9 cellular contexts compared by ENCODE assay signal in genomic region chr10:93458821-93459257, GRCh38. TPM values are rescaled to one million over a fixed set of nuclear protein-coding genes. Genes with fewer than 3 reads are reported as not detected.
DNase-seq lines count a peak whose midpoint lies in the region; ATAC-seq and TF ChIP-seq lines count a peak whose summit lies in the region.
"Had no signal": no experiment of that assay in that cellular context is flagged by ENCODE, and none has a peak within 500 bp of the region (broad histone marks: within the 10 kb centered on the region; RNA-seq: fewer than 3 reads in every experiment).

No MANE protein-coding gene starts in this region.

- TF ChIP-seq RAD21 in liver (IDR thresholded peaks at IDR 0.05): no peak

- H3K36me3 ChIP-seq in liver (ENCODE audit: control insufficient read depth in 4 of 4, insufficient read depth in 3 of 4, low read depth in 1 of 4, low read length in 3 of 4): no peaks in the 10 kb centered on the region
- no peaks in the 10 kb centered on the region for H3K36me3 ChIP-seq in HAP-1 (replicated peaks)

- no peaks in the 10 kb centered on the region for H3K36me3 Mint-ChIP-seq in type B pancreatic cell

- H3K4me1 ChIP-seq in liver (ENCODE audit: control insufficient read depth in 4 of 4, insufficient read depth in 4 of 4, low read length in 3 of 4): peaks cover 0 to under 1% (median 0%) of the 10 kb centered on the region in 4 donors
- no peaks in the 10 kb centered on the region for H3K4me1 ChIP-seq in HAP-1

- in situ Hi-C loops in HAP-1 (cut with MboI; ENCODE audit: low sequenced_read_pairs): no loop called here

- no peak overlapping the region for H3K27ac ChIP-seq in liver (ENCODE audit: low read depth in 1 of 2, low read length in 2 of 2)

- peaks cover 6% of the 10 kb centered on the region for H3K9me3 Mint-ChIP-seq in type B pancreatic cell

- H3K4me1 Mint-ChIP-seq in type B pancreatic cell (ENCODE audit: unreplicated experiment): peaks cover 33% of the 10 kb centered on the region

- H3K27ac Mint-ChIP-seq in type B pancreatic cell: peak overlapping the region; percentile 95

- TF ChIP-seq CTCF in cardiac fibroblast (IDR thresholded peaks at IDR 0.05; ENCODE audit: low read depth, low read length) (no peak), liver (IDR thresholded peaks at IDR 0.05; ENCODE audit: low read depth, low read length, missing input control) (no peak), type B pancreatic cell (conservative IDR thresholded peaks at IDR 0.05) (no peak)

- no peaks in the 10 kb centered on the region for H3K27me3 ChIP-seq in liver (ENCODE audit: control insufficient read depth in 4 of 4, insufficient read depth in 4 of 4, low read length in 3 of 4)
- H3K27me3 ChIP-seq in HAP-1 (ENCODE audit: low read depth): no peaks in the 10 kb centered on the region

- no peak overlapping the region for H3K9ac ChIP-seq in liver (ENCODE audit: low read depth in 1 of 2, low read length in 2 of 2)

- no peak overlapping the region for H3K4me3 ChIP-seq in cardiac fibroblast (replicated peaks in 1 of 2; ENCODE audit: low read depth in 2 of 2, low read length in 2 of 2)
- no peak overlapping the region for H3K4me3 ChIP-seq in liver (ENCODE audit: low read depth in 1 of 3, low read length in 3 of 3)
- no peak overlapping the region for H3K4me3 ChIP-seq in HAP-1

- ATAC-seq in HG03280 (IDR thresholded peaks at IDR 0.05; ENCODE audit: unreplicated experiment): no peak

- 70% methylated on average over 6 of the region's 6 CpGs for WGBS in liver

- DNase-seq in activated T-cell treated with anti-CD3 and anti-CD28 coated beads for 48 hours (ENCODE audit: low read depth) (peak; percentile 27), cardiac fibroblast (ENCODE audit: low read depth in 2 of 2) (peak; percentile 100), type B pancreatic cell (ENCODE audit: extremely low spot score, unreplicated experiment) (no peak), HAP-1 (ENCODE audit: low spot score in 2 of 2) (no peak), NCI-H2029 treated with DMSO at 0.1 percent for 48 hours (lab: John Stamatoyannopoulos, UW) (no peak)
- DNase-seq in activated T-cell treated with anti-CD3 and anti-CD28 coated beads, Interleukin-2, amount 50 U/mL, for 1 hour: no peak
- DNase-seq: DND-41 had no signal

- H3K27me3 Mint-ChIP-seq in type B pancreatic cell: no peaks in the 10 kb centered on the region

- H3K9me3 ChIP-seq in liver (ENCODE audit: control insufficient read depth in 4 of 4, low read length in 3 of 4) (no peaks in the 10 kb centered on the region), HAP-1 (no peaks in the 10 kb centered on the region)

- H3K4me3 Mint-ChIP-seq in type B pancreatic cell: peak overlapping the region; percentile 68

TF ChIP-seq in liver, 16 proteins besides CTCF, POLR2A, EP300 and RAD21:
- TF ChIP-seq GABPA (IDR thresholded peaks at IDR 0.05 in 1 of 2, conservative IDR thresholded peaks at IDR 0.05 in 1 of 2) (no peak), ZBTB33 (IDR thresholded peaks at IDR 0.05) (no peak), JUND (IDR thresholded peaks at IDR 0.05) (peak; percentile 69 to 72), ATF3 (IDR thresholded peaks at IDR 0.05) (no peak)
TF ChIP-seq in liver: peak in this region for 1.

RNA-seq across cellular contexts. Expression of gene MYOF, which starts 23.3 kb away (rescaled TPM):
- total RNA-seq in liver: 1 to 10 TPM; 4.0 to 5.7 TPM
- 1 to 10 TPM in 1 of 2 donors, under 1 TPM in 1; 0.89 to 2.5 TPM for polyA plus RNA-seq in liver
- 49.4 and 79.8 TPM in 2 replicates for total RNA-seq in type B pancreatic cell (ENCODE audit: low replicate concordance)

RNA-seq across cellular contexts. Expression of gene CEP55, which starts 37.6 kb away (rescaled TPM):
- 1 to 10 TPM in 1 of 2 donors, under 1 TPM in 1; under 0.01 to 4.1 TPM for total RNA-seq in liver
- under 1 TPM; 0.10 to 0.82 TPM for polyA plus RNA-seq in liver
- 7.4 and 14.8 TPM in 2 replicates for total RNA-seq in type B pancreatic cell (ENCODE audit: low replicate concordance)

Comparison
In these comparisons a context has a peak if more than half of its experiments do, and no peak if none do; other contexts are left out.
1. DNase-seq: peak in activated T-cell treated with anti-CD3 and anti-CD28 coated beads for 48 hours (single experiment) and cardiac fibroblast (2 of 2); none in activated T-cell treated with anti-CD3 and anti-CD28 coated beads, Interleukin-2, amount 50 U/mL, for 1 hour (single experiment), type B pancreatic cell (single experiment), HAP-1 (0 of 2) and NCI-H2029 treated with DMSO at 0.1 percent for 48 hours (single experiment).